34 cellular contexts compared by ENCODE assay signal in genomic region chr11:106681435-106681834, GRCh38.
"Had no signal": no experiment of that assay in that cellular context is flagged by ENCODE, and none has a peak within 500 bp of the region (broad histone marks: within the 10 kb centered on the region; RNA-seq: fewer than 3 reads in every experiment).

No MANE protein-coding gene starts in this region.

- H3K9me3 Mint-ChIP-seq: activated CD8-positive, alpha-beta T cell treated with anti-CD3 and anti-CD28 coated beads for 36 hours; activated naive CD4-positive, alpha-beta T cell treated with anti-CD3 and anti-CD28 coated beads for 36 hours; activated naive CD4-positive, alpha-beta T cell treated with anti-CD3 and anti-CD28 coated beads, Interleukin-2, amount 50 U/mL, for 24 hours; activated naive CD8-positive, alpha-beta T cell treated with anti-CD3 and anti-CD28 coated beads for 36 hours; activated T-helper 1 cell treated with anti-CD3 and anti-CD28 coated beads, Interleukin-12 subunit alpha, Interleukin-12 subunit beta, Interleukin-2, Interleukin-4 antibody, amounts not matched to agents 30 ng/mL and 10 ng/mL and 1 ng/mL, durations not matched to agents 14 hours and 24 hours and 36 hours; activated T-helper 2 cell treated with anti-CD3 and anti-CD28 coated beads, Interferon-gamma antibody, Interleukin-2, Interleukin-4, amounts not matched to agents 10 μg/mL and 5 μg/mL and 100 μg/mL, durations not matched to agents 14 hours and 24 hours and 36 hours; brain; dendritic cell treated with granulocyte-macrophage colony-stimulating factor and Interleukin-4, amounts not matched to agents 40 ng/mL and 50 ng/mL, for 4 days; endodermal cell; WTC11 had no signal

- H3K36me3 ChIP-seq: adrenal gland, breast epithelium, cardiac muscle cell, colonic mucosa had no signal

- H3K27me3 ChIP-seq: adrenal gland, breast epithelium, cardiac muscle cell, colonic mucosa, dorsolateral prefrontal cortex had no signal

- DNase-seq: activated CD4-positive, alpha-beta T cell treated with anti-CD3 and anti-CD28 coated beads for 1 hour; activated CD4-positive, alpha-beta T cell treated with anti-CD3 and anti-CD28 coated beads for 4 hours; activated CD4-positive, alpha-beta T cell treated with anti-CD3 and anti-CD28 coated beads, Interleukin-2, amount 50 U/mL, for 1 hour; activated CD4-positive, alpha-beta T cell treated with anti-CD3 and anti-CD28 coated beads, Interleukin-2, amount 50 U/mL, for 48 hours; activated CD8-positive, alpha-beta memory T cell treated with anti-CD3 and anti-CD28 coated beads for 24 hours; activated CD8-positive, alpha-beta T cell treated with anti-CD3 and anti-CD28 coated beads for 36 hours; activated effector memory CD4-positive, alpha-beta T cell treated with anti-CD3 and anti-CD28 coated beads, Interleukin-2, amount 50 U/mL, for 16 hours; activated naive CD4-positive, alpha-beta T cell treated with anti-CD3 and anti-CD28 coated beads for 36 hours; activated naive CD8-positive, alpha-beta T cell treated with anti-CD3 and anti-CD28 coated beads for 36 hours; activated naive CD8-positive, alpha-beta T cell treated with anti-CD3 and anti-CD28 coated beads, Interleukin-2, amount 50 U/mL, for 24 hours; activated T-cell treated with anti-CD3 and anti-CD28 coated beads, Interleukin-2, amount 50 U/mL, for 48 hours; adrenal gland; amygdala; aorta; central memory CD4-positive, alpha-beta T cell; cerebellar nuclear complex; colonic mucosa; dorsolateral prefrontal cortex; effector memory CD4-positive, alpha-beta T cell; endodermal cell; foreskin fibroblast; head of caudate nucleus; T-helper 2 cell had no signal

- H3K4me1 Mint-ChIP-seq: activated naive CD4-positive, alpha-beta T cell treated with anti-CD3 and anti-CD28 coated beads, Interleukin-2, amount 50 U/mL, for 24 hours; activated naive CD8-positive, alpha-beta T cell treated with anti-CD3 and anti-CD28 coated beads for 36 hours; activated naive CD8-positive, alpha-beta T cell treated with anti-CD3 and anti-CD28 coated beads, Interleukin-2, amount 50 U/mL, for 24 hours; endodermal cell had no signal

- H3K36me3 Mint-ChIP-seq: activated naive CD4-positive, alpha-beta T cell treated with anti-CD3 and anti-CD28 coated beads, Interleukin-2, amount 50 U/mL, for 24 hours; activated naive CD8-positive, alpha-beta T cell treated with anti-CD3 and anti-CD28 coated beads for 36 hours; WTC11 had no signal

- H3K27ac Mint-ChIP-seq: activated CD8-positive, alpha-beta T cell treated with anti-CD3 and anti-CD28 coated beads for 36 hours; activated naive CD4-positive, alpha-beta T cell treated with anti-CD3 and anti-CD28 coated beads for 36 hours; activated naive CD4-positive, alpha-beta T cell treated with anti-CD3 and anti-CD28 coated beads, Interleukin-2, amount 50 U/mL, for 24 hours; activated naive CD8-positive, alpha-beta T cell treated with anti-CD3 and anti-CD28 coated beads for 36 hours; activated naive CD8-positive, alpha-beta T cell treated with anti-CD3 and anti-CD28 coated beads, Interleukin-2, amount 50 U/mL, for 24 hours; activated T-helper 1 cell treated with anti-CD3 and anti-CD28 coated beads, Interleukin-12 subunit alpha, Interleukin-12 subunit beta, Interleukin-2, Interleukin-4 antibody, amounts not matched to agents 30 ng/mL and 10 ng/mL and 1 ng/mL, durations not matched to agents 14 hours and 24 hours and 36 hours; activated T-helper 2 cell treated with anti-CD3 and anti-CD28 coated beads, Interferon-gamma antibody, Interleukin-2, Interleukin-4, amounts not matched to agents 10 μg/mL and 5 μg/mL and 100 μg/mL, durations not matched to agents 14 hours and 24 hours and 36 hours; brain; dendritic cell treated with granulocyte-macrophage colony-stimulating factor and Interleukin-4, amounts not matched to agents 40 ng/mL and 50 ng/mL, for 4 days; endodermal cell; WTC11 had no signal

- H3K4me1 ChIP-seq: adrenal gland, breast epithelium, colonic mucosa had no signal

- FAIRE-seq: frontal cortex had no signal

- ATAC-seq: activated CD8-positive, alpha-beta T cell treated with anti-CD3 and anti-CD28 coated beads for 36 hours; activated naive CD8-positive, alpha-beta T cell treated with anti-CD3 and anti-CD28 coated beads, Interleukin-2, amount 50 U/mL, for 24 hours; esophagus mucosa; WTC11 had no signal

- H3K4me3 ChIP-seq: adrenal gland, breast epithelium, cardiac muscle cell, colonic mucosa, dorsolateral prefrontal cortex had no signal

- H3K27me3 Mint-ChIP-seq: activated CD8-positive, alpha-beta T cell treated with anti-CD3 and anti-CD28 coated beads for 36 hours; activated naive CD4-positive, alpha-beta T cell treated with anti-CD3 and anti-CD28 coated beads, Interleukin-2, amount 50 U/mL, for 24 hours; activated naive CD8-positive, alpha-beta T cell treated with anti-CD3 and anti-CD28 coated beads for 36 hours; activated naive CD8-positive, alpha-beta T cell treated with anti-CD3 and anti-CD28 coated beads, Interleukin-2, amount 50 U/mL, for 24 hours; brain; dendritic cell treated with granulocyte-macrophage colony-stimulating factor and Interleukin-4, amounts not matched to agents 40 ng/mL and 50 ng/mL, for 4 days had no signal

- H3K9me3 ChIP-seq: adrenal gland, breast epithelium, colonic mucosa had no signal

- H3K27ac ChIP-seq: adrenal gland, breast epithelium, cardiac muscle cell, colonic mucosa, VCaP had no signal

- H3K4me3 Mint-ChIP-seq: activated CD8-positive, alpha-beta T cell treated with anti-CD3 and anti-CD28 coated beads for 36 hours; activated naive CD4-positive, alpha-beta T cell treated with anti-CD3 and anti-CD28 coated beads for 36 hours; activated naive CD4-positive, alpha-beta T cell treated with anti-CD3 and anti-CD28 coated beads, Interleukin-2, amount 50 U/mL, for 24 hours; activated naive CD8-positive, alpha-beta T cell treated with anti-CD3 and anti-CD28 coated beads for 36 hours; activated naive CD8-positive, alpha-beta T cell treated with anti-CD3 and anti-CD28 coated beads, Interleukin-2, amount 50 U/mL, for 24 hours; activated T-helper 1 cell treated with anti-CD3 and anti-CD28 coated beads, Interleukin-12 subunit alpha, Interleukin-12 subunit beta, Interleukin-2, Interleukin-4 antibody, amounts not matched to agents 30 ng/mL and 10 ng/mL and 1 ng/mL, durations not matched to agents 14 hours and 24 hours and 36 hours; brain; dendritic cell treated with granulocyte-macrophage colony-stimulating factor and Interleukin-4, amounts not matched to agents 40 ng/mL and 50 ng/mL, for 4 days; endodermal cell; WTC11 had no signal
